17 cellular contexts compared by ENCODE assay signal in the genomic region with DNA sequence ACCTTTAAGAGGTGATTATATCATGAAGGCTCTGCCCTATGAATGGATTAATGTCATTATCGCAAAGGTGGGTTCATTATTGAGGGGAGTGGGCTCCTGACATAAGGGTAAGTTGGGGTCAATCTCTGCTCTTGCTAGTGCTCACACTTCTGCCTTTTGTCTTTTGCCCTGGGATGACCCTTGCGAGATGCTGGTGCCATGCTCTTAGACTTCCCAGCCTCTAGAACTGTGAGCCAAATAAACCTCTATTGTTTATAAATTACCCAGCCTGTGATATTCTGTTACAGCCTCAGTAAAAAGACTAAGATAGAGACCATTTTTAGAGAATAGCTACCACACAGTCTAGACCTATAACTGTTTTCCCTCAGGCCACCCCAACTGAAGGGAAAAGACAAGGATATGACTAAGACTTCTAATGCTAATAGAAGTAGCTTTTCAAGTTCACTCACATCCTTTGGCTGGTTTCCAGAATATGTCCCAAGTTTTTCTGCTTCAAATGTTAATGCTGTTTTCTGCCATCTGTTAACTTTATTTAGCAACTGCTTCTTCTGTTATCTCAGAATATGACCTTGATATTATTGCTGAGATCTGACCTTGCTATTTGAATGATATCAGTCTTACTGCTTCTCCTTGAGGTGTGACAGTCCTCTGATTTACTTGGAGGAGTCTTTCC.
DNase-seq lines count a peak whose midpoint lies in the region; ATAC-seq and TF ChIP-seq lines count a peak whose summit lies in the region.
"Had no signal": no experiment of that assay in that cellular context is flagged by ENCODE, and none has a peak within 500 bp of the region (broad histone marks: within the 10 kb centered on the region; RNA-seq: fewer than 3 reads in every experiment).

No MANE protein-coding gene starts in this region.

- no peaks in the 10 kb centered on the region for H4K20me1 ChIP-seq in BLaER1
- no peaks in the 10 kb centered on the region for H4K20me1 ChIP-seq in MM.1S (ENCODE audit: insufficient read depth, low read length)

- H3F3A ChIP-seq in MM.1S (ENCODE audit: insufficient read depth, low read length) = no peaks in the 10 kb centered on the region

- ATAC-seq in HG03175 (IDR thresholded peaks at IDR 0.05; ENCODE audit: unreplicated experiment) = no peak
- ATAC-seq: natural killer cell had no signal

- no peaks in the 10 kb centered on the region for H3K9me2 ChIP-seq in MM.1S (replicated peaks; ENCODE audit: insufficient read depth, low read length)

- DNase-seq in LHCN-M2 (ENCODE audit: low read depth) = peak; percentile 57
- DNase-seq in brain microvascular endothelial cell = peak; percentile 65
- DNase-seq in glomerular visceral epithelial cell (ENCODE audit: extremely low spot score) = peak; percentile 12
- DNase-seq in NCI-H146 (lab: John Stamatoyannopoulos, UW) = no peak
- DNase-seq in NCI-H1417 (lab: John Stamatoyannopoulos, UW) = no peak
- no peak for DNase-seq in MM.1S
- DNase-seq: activated CD4-positive, alpha-beta T cell treated with anti-CD3 and anti-CD28 coated beads, Interleukin-2, amount 50 U/mL, for 48 hours; adrenal gland; cortex of kidney; natural killer cell; NK-92 treated with Interleukin-12 subunit alpha and Interleukin-12 subunit beta, amount 100 ng/mL, for 24 hours; SJCRH30; stimulated activated CD4-positive, alpha-beta T cell treated with anti-CD3 and anti-CD28 coated beads, Interleukin-1b, Interleukin-23, amount 100 ng/mL, for 48 hours had no signal

- H3K36me3 ChIP-seq in BLaER1 (no peaks in the 10 kb centered on the region; the same call in 1 of the 2 replicates), brain microvascular endothelial cell (replicated peaks) (no peaks in the 10 kb centered on the region), MM.1S (replicated peaks; ENCODE audit: insufficient read depth, low read length) (no peaks in the 10 kb centered on the region)
- H3K36me3 ChIP-seq: adrenal gland, esophagus muscularis mucosa, SJCRH30, thoracic aorta had no signal

- no peak for TF ChIP-seq CTCF in brain microvascular endothelial cell (IDR thresholded peaks at IDR 0.05; ENCODE audit: low read depth, low read length, missing control alignments)
- TF ChIP-seq CTCF in MM.1S (IDR thresholded peaks at IDR 0.05; ENCODE audit: low read length) = no peak

- no peaks in the 10 kb centered on the region for H3K79me2 ChIP-seq in MM.1S (ENCODE audit: low read length)

- H3K27ac ChIP-seq in BLaER1 (peak overlapping the region; percentile 88; the same call in 1 of the 2 replicates), brain microvascular endothelial cell (no peak overlapping the region), MM.1S (ENCODE audit: low read length) (no peak overlapping the region)
- H3K27ac ChIP-seq: adrenal gland, esophagus muscularis mucosa, SJCRH30, thoracic aorta had no signal

- H3K4me3 ChIP-seq in BLaER1 (no peak overlapping the region), brain microvascular endothelial cell (ENCODE audit: low read depth, low read length) (no peak overlapping the region), MM.1S (ENCODE audit: low read length) (no peak overlapping the region)
- H3K4me3 ChIP-seq: adrenal gland, esophagus muscularis mucosa, SJCRH30, thoracic aorta had no signal

- H3K27me3 ChIP-seq in BLaER1 (no peaks in the 10 kb centered on the region), brain microvascular endothelial cell (replicated peaks) (no peaks in the 10 kb centered on the region), MM.1S (replicated peaks; ENCODE audit: insufficient read depth, low read length) (no peaks in the 10 kb centered on the region)
- H3K27me3 ChIP-seq: adrenal gland, esophagus muscularis mucosa, SJCRH30 had no signal

- no peak overlapping the region for H2AFZ ChIP-seq in MM.1S (ENCODE audit: low read length)

- in situ Hi-C loops in brain microvascular endothelial cell (cut with HindIII; ENCODE audit: low pct_ligation_motif_present, low sequenced_read_pairs) = no loop called here

- H3K4me1 ChIP-seq in BLaER1 = peaks cover 51% of the 10 kb centered on the region
- no peaks in the 10 kb centered on the region for H3K4me1 ChIP-seq in MM.1S (ENCODE audit: low read length)
- H3K4me1 ChIP-seq: adrenal gland, esophagus muscularis mucosa, SJCRH30 had no signal

- no peak overlapping the region for H3K9ac ChIP-seq in BLaER1
- H3K9ac ChIP-seq in MM.1S (ENCODE audit: low read length) = no peak overlapping the region

- H3K4me2 ChIP-seq in BLaER1 (peak overlapping the region; percentile 84), MM.1S (ENCODE audit: low read depth, low read length) (no peak overlapping the region)

- H3K9me3 ChIP-seq in BLaER1 = peaks cover 43% of the 10 kb centered on the region
- H3K9me3 ChIP-seq in MM.1S (replicated peaks; ENCODE audit: insufficient read depth, low read length) = no peaks in the 10 kb centered on the region
- H3K9me3 ChIP-seq: adrenal gland, SJCRH30 had no signal

Comparison
In these comparisons a context has a peak if more than half of its experiments do, and no peak if none do; other contexts are left out.
1. DNase-seq: peak in LHCN-M2 (single experiment), brain microvascular endothelial cell (single experiment) and glomerular visceral epithelial cell (single experiment); none in NCI-H146 (single experiment), NCI-H1417 (0 of 3) and MM.1S (single experiment).